In the genomic region with DNA sequence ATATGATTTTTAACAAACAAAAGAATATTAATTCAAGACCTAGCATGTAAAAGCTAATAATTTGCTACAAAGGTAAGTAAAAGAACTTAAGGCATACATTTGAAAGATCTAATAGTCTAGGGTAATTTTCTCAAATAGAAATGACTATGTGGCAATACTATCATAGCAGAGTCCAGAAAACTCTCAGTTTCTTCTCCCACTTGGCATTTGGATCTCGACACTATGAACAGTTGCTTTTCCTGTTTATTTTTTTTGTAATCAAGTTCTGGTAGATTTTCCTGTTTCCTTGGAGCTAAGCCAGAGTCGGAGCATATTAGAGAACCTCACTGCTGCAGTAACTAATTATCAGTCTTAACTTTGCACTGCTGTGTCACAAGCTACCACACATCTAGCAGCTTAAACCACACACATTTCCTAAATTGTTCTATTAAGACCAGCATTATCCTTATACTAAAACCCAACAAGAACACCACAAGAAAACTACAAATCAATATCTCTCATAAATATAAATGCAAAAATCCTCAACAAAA, we compare ENCODE assay signal across 16 cellular contexts. TPM values are rescaled to one million over a fixed set of nuclear protein-coding genes. Genes with fewer than 3 reads are reported as not detected.
DNase-seq lines count a peak whose midpoint lies in the region; FAIRE-seq and TF ChIP-seq lines count a peak whose summit lies in the region.
"Had no signal": no experiment of that assay in that cellular context is flagged by ENCODE, and none has a peak within 500 bp of the region (broad histone marks: within the 10 kb centered on the region; RNA-seq: fewer than 3 reads in every experiment).

No MANE protein-coding gene starts in this region.

- no peaks in the 10 kb centered on the region for H3K36me3 ChIP-seq in astrocyte (ENCODE audit: insufficient read depth, low read length)
- H3K36me3 ChIP-seq: BE2C had no signal

- no peaks in the 10 kb centered on the region for H3K27me3 Mint-ChIP-seq in astrocyte (ENCODE audit: low read depth, unreplicated experiment)
- H3K27me3 Mint-ChIP-seq in glutamatergic neuron (ENCODE audit: unreplicated experiment), result no peaks in the 10 kb centered on the region
- H3K27me3 Mint-ChIP-seq: CD4-positive, alpha-beta memory T cell had no signal

- no peaks in the 10 kb centered on the region for H4K20me1 ChIP-seq in astrocyte (ENCODE audit: insufficient read depth, low read length)

- no peaks in the 10 kb centered on the region for H3K9me3 Mint-ChIP-seq in astrocyte (ENCODE audit: unreplicated experiment)
- H3K9me3 Mint-ChIP-seq in glutamatergic neuron (ENCODE audit: unreplicated experiment), result peaks cover 9% of the 10 kb centered on the region

- no peak overlapping the region for H3K9ac ChIP-seq in astrocyte (ENCODE audit: low read length)
- H3K9ac ChIP-seq: SK-N-SH had no signal

- H3K4me1 Mint-ChIP-seq in astrocyte (ENCODE audit: low read depth, unreplicated experiment) (no peaks in the 10 kb centered on the region), glutamatergic neuron (ENCODE audit: low read depth, unreplicated experiment) (peaks cover 34% of the 10 kb centered on the region)
- H3K4me1 Mint-ChIP-seq: CD4-positive, alpha-beta memory T cell had no signal

- peak; percentile 5 for FAIRE-seq in astrocyte (lab: Jason Lieb, UNC)
- FAIRE-seq: HTR-8/SVneo had no signal

- no peak overlapping the region for H3K4me3 Mint-ChIP-seq in astrocyte (ENCODE audit: unreplicated experiment)
- H3K4me3 Mint-ChIP-seq in glutamatergic neuron (ENCODE audit: unreplicated experiment), result no peak overlapping the region
- H3K4me3 Mint-ChIP-seq: CD4-positive, alpha-beta memory T cell had no signal

- no peak for TF ChIP-seq CTCF in astrocyte (IDR thresholded peaks at IDR 0.05; ENCODE audit: insufficient read depth, low read depth, low read length)
- no peak for TF ChIP-seq CTCF in glutamatergic neuron (IDR thresholded peaks at IDR 0.05; ENCODE audit: partially characterized antibody, unreplicated experiment)

- DNase-seq in LHCN-M2 (ENCODE audit: low read depth) (peak; percentile 8), astrocyte (ENCODE audit: low read depth) (no peak), glutamatergic neuron (no peak), myocyte (ENCODE audit: low read depth) (peak; percentile 13), A172 (ENCODE audit: low spot score) (no peak), NCI-H2029 treated with DMSO at 0.1 percent for 48 hours (lab: John Stamatoyannopoulos, UW) (no peak), NCI-H1694 treated with DMSO at 0.1 percent for 48 hours (lab: John Stamatoyannopoulos, UW) (no peak), NCI-H2227 (lab: John Stamatoyannopoulos, UW; ENCODE audit: unreplicated experiment) (no peak)
- DNase-seq: BE2C; CD4-positive, alpha-beta memory T cell; GOT3; NCI-H1092; NCI-H187 treated with DMSO at 0.1 percent for 48 hours; PC-3 had no signal

- no peaks in the 10 kb centered on the region for H3K79me2 ChIP-seq in astrocyte (ENCODE audit: insufficient read depth, low read length)

- no peak overlapping the region for H3K27ac ChIP-seq in astrocyte (ENCODE audit: low read depth, low read length)

- no peaks in the 10 kb centered on the region for H3K9me3 ChIP-seq in astrocyte (ENCODE audit: insufficient read depth, low read depth, low read length)
- H3K9me3 ChIP-seq: BE2C had no signal

- H3K4me1 ChIP-seq in astrocyte (ENCODE audit: insufficient read depth, low read length), result no peaks in the 10 kb centered on the region
- H3K4me1 ChIP-seq: BE2C had no signal

- no peak overlapping the region for H3K4me3 ChIP-seq in astrocyte (ENCODE audit: insufficient read depth, low read depth, low read length)

- no peak overlapping the region for H3K4me2 ChIP-seq in astrocyte (ENCODE audit: low read length)
- H3K4me2 ChIP-seq: SK-N-SH had no signal

- H3K36me3 Mint-ChIP-seq in astrocyte (ENCODE audit: low read depth, unreplicated experiment) (no peaks in the 10 kb centered on the region), glutamatergic neuron (ENCODE audit: unreplicated experiment) (peaks cover 19% of the 10 kb centered on the region)
- H3K36me3 Mint-ChIP-seq: CD4-positive, alpha-beta memory T cell had no signal

- H2AFZ ChIP-seq in astrocyte (ENCODE audit: low read depth, low read length), result no peak overlapping the region

- no peaks in the 10 kb centered on the region for H3K27me3 ChIP-seq in astrocyte (ENCODE audit: insufficient read depth, low read length)
- H3K27me3 ChIP-seq: BE2C had no signal

- H3K27ac Mint-ChIP-seq in astrocyte (ENCODE audit: unreplicated experiment) (no peak overlapping the region), glutamatergic neuron (ENCODE audit: unreplicated experiment) (peak overlapping the region; percentile 56)
- H3K27ac Mint-ChIP-seq: CD4-positive, alpha-beta memory T cell had no signal

RNA-seq across cellular contexts. Expression of a gene that starts 44.9 kb away (rescaled TPM):
- total RNA-seq in LHCN-M2 (2014; rRNA removed) (3.9 and 10.6 TPM in 2 replicates), astrocyte (7.8 and 8.0 TPM in 2 replicates), glutamatergic neuron (ENCODE audit: unreplicated experiment) (42.9 TPM), myocyte (0.99 and 1.6 TPM in 2 replicates)
- polyA plus RNA-seq in LHCN-M2 (2012), result 3.9 TPM
- polyA plus RNA-seq in myocyte (2012), result 5.3 TPM
- not detected in 2 replicates for total RNA-seq in A172 (2014; rRNA removed; shearing (Covaris generic))
- total RNA-seq: CD4-positive, alpha-beta memory T cell had no signal
- polyA plus RNA-seq: CD4-positive, alpha-beta memory T cell had no signal

Comparison
In these comparisons a context has a peak if more than half of its experiments do, and no peak if none do; other contexts are left out.
1. DNase-seq: peak in LHCN-M2 (single experiment) and myocyte (single experiment); none in astrocyte (single experiment), glutamatergic neuron (single experiment), A172 (single experiment), NCI-H2029 treated with DMSO at 0.1 percent for 48 hours (single experiment), NCI-H1694 treated with DMSO at 0.1 percent for 48 hours (single experiment) and NCI-H2227 (single experiment).